ENCODE assay signal across 7 cellular contexts in the genomic region with DNA sequence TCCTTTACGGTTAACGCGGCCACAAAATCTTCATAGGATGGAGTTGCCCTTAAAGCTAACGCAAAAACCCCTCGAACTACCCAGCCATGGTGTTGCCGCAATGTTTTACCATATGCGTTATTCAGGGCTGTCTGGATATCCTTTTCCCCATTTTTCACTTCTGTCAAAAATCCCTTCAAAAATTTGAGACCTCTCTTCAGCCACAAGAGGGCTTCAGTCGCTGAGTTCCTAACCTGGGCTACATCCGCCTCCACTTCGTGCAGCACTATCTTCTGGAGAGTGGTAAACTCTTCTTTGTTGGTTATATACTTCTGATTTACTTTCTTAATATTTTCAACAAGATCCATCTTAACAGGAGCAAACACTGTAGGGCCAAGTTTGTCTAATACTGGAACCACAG. TPM values are rescaled to one million over a fixed set of nuclear protein-coding genes. Genes with fewer than 3 reads are reported as not detected.
DNase-seq lines count a peak whose midpoint lies in the region; ATAC-seq and TF ChIP-seq lines count a peak whose summit lies in the region.
"Not testable (repeated sequence)": the region's sequence is repeated elsewhere in the genome, so short reads cannot be mapped to it uniquely, and the experiment has no call there.

No MANE protein-coding gene starts in this region.

- TF ChIP-seq RAD21 in Ishikawa (IDR thresholded peaks at IDR 0.05; ENCODE audit: low read depth), result peak; percentile 31; the same call in 1 of the 2 replicates

- H3K4me1 ChIP-seq in Panc1 (ENCODE audit: control insufficient read depth, insufficient read depth, low read length); endodermal cell (ENCODE audit: control insufficient read depth, insufficient read depth, low read length); osteoblast (ENCODE audit: insufficient read depth, low read length): not testable (repeated sequence)

- H3K9me3 ChIP-seq in Panc1 (ENCODE audit: control insufficient read depth, insufficient read depth, low read depth, low read length); osteoblast (ENCODE audit: low read depth, low read length): not testable (repeated sequence)
- H3K9me3 ChIP-seq in endodermal cell (ENCODE audit: control insufficient read depth, low read length), result peaks cover 40% of the 10 kb centered on the region

- DNase-seq in ELR (ENCODE audit: low read depth) (peak; percentile 26), iris pigment epithelial cell (ENCODE audit: low read depth) (peak; percentile 5)
- not testable (repeated sequence) for DNase-seq in Panc1 (ENCODE audit: low read depth, low spot score); activated naive CD8-positive, alpha-beta T cell treated with anti-CD3 and anti-CD28 coated beads, Interleukin-2, amount 10 ng/mL, durations not matched to agents 7 days and 5 days; endodermal cell; osteoblast (ENCODE audit: insufficient read length, low spot score, missing footprints)

- in situ Hi-C loops in Panc1 (cut with HindIII; ENCODE audit: low pct_unique_long_range_greater_than_20kb, low sequenced_read_pairs), result not testable (repeated sequence)

- TF ChIP-seq CTCF in Panc1 (IDR thresholded peaks at IDR 0.05) (peak; percentile 73), endodermal cell (conservative IDR thresholded peaks at IDR 0.05) (peak; percentile 78), osteoblast (IDR thresholded peaks at IDR 0.05; ENCODE audit: extremely low read depth, low read depth, low read length) (peak; percentile 40)

- peaks cover 18% of the 10 kb centered on the region for H3K36me3 Mint-ChIP-seq in activated naive CD8-positive, alpha-beta T cell treated with anti-CD3 and anti-CD28 coated beads, Interleukin-2, amount 10 ng/mL, durations not matched to agents 7 days and 5 days
- H3K36me3 Mint-ChIP-seq in endodermal cell (ENCODE audit: low read depth), result peaks cover 44% of the 10 kb centered on the region

- intact Hi-C loops in Panc1 (cut with micrococcal nuclease; ENCODE audit: unreplicated experiment), result loop anchor here (5.0 kb wide), 2 partner anchors 214 to 554 kb away; a partner anchor contains a TSS

- H3K27me3 Mint-ChIP-seq in activated naive CD8-positive, alpha-beta T cell treated with anti-CD3 and anti-CD28 coated beads, Interleukin-2, amount 10 ng/mL, durations not matched to agents 7 days and 5 days; endodermal cell (ENCODE audit: insufficient read depth): not testable (repeated sequence)

- not testable (repeated sequence) for TF ChIP-seq EP300 in Ishikawa (IDR thresholded peaks at IDR 0.05; ENCODE audit: borderline replicate concordance)

- not testable (repeated sequence) for H2AFZ ChIP-seq in osteoblast (ENCODE audit: low read length)

- not testable (repeated sequence) for H4K20me1 ChIP-seq in osteoblast (ENCODE audit: insufficient read depth, low read length)

- not testable (repeated sequence) for H3K4me1 Mint-ChIP-seq in activated naive CD8-positive, alpha-beta T cell treated with anti-CD3 and anti-CD28 coated beads, Interleukin-2, amount 10 ng/mL, durations not matched to agents 7 days and 5 days; endodermal cell

- H3K27ac Mint-ChIP-seq in activated naive CD8-positive, alpha-beta T cell treated with anti-CD3 and anti-CD28 coated beads, Interleukin-2, amount 10 ng/mL, durations not matched to agents 7 days and 5 days; endodermal cell: not testable (repeated sequence)

- not testable (repeated sequence) for H3K27ac ChIP-seq in Panc1 (ENCODE audit: low read length); endodermal cell (ENCODE audit: low read depth, low read length); osteoblast (ENCODE audit: low read depth, low read length)

- ATAC-seq in Panc1, result peak; percentile 85
- ATAC-seq in activated naive CD8-positive, alpha-beta T cell treated with anti-CD3 and anti-CD28 coated beads, Interleukin-2, amount 10 ng/mL, durations not matched to agents 7 days and 5 days (ENCODE audit: low read depth), result peak; percentile 50

- peaks cover 10% of the 10 kb centered on the region for H3K9me3 Mint-ChIP-seq in activated naive CD8-positive, alpha-beta T cell treated with anti-CD3 and anti-CD28 coated beads, Interleukin-2, amount 10 ng/mL, durations not matched to agents 7 days and 5 days
- H3K9me3 Mint-ChIP-seq in endodermal cell, result peaks cover 39% of the 10 kb centered on the region

- not testable (repeated sequence) for H3K9ac ChIP-seq in endodermal cell (ENCODE audit: extremely low read depth, low read length, poor library complexity, severe bottlenecking)

- POLR2A ChIA-PET in Panc1 (lab: Charles Lee), result not testable (repeated sequence)
- POLR2A ChIA-PET in activated naive CD8-positive, alpha-beta T cell treated with anti-CD3 and anti-CD28 coated beads, Interleukin-2, amount 10 ng/mL, durations not matched to agents 7 days and 5 days (lab: Charles Lee), result interaction anchor here (0.6 kb wide), 1 partner anchor 952 kb away, joined by 3 read pairs; no protein-coding TSS in a partner anchor

- not testable (repeated sequence) for H3K4me3 ChIP-seq in Panc1 (ENCODE audit: low read depth in 2 of 2, low read length in 2 of 2); endodermal cell (ENCODE audit: low read length); osteoblast (ENCODE audit: insufficient read depth, low read length)

- not testable (repeated sequence) for H3K79me2 ChIP-seq in osteoblast (ENCODE audit: insufficient read depth, low read length)

- 79 to 93% methylated on average over 7 to 8 of the region's 10 CpGs for WGBS in endodermal cell (ENCODE audit: insufficient coverage in 1 of 2, insufficient read length in 1 of 2), 2 experiments

- not testable (repeated sequence) for H3K4me2 ChIP-seq in osteoblast (ENCODE audit: insufficient read depth, low read length)

- H3K27me3 ChIP-seq in Panc1 (ENCODE audit: control insufficient read depth, insufficient read depth, low read length); endodermal cell (ENCODE audit: control insufficient read depth, insufficient read depth, low read length, poor library complexity, severe bottlenecking); osteoblast (ENCODE audit: insufficient read depth, low read length): not testable (repeated sequence)

- not testable (repeated sequence) for H3K36me3 ChIP-seq in Panc1 (ENCODE audit: control insufficient read depth, insufficient read depth, low read length); endodermal cell (ENCODE audit: control insufficient read depth, insufficient read depth, low read length); osteoblast (ENCODE audit: insufficient read depth, low read length)

- not testable (repeated sequence) for H3K4me3 Mint-ChIP-seq in activated naive CD8-positive, alpha-beta T cell treated with anti-CD3 and anti-CD28 coated beads, Interleukin-2, amount 10 ng/mL, durations not matched to agents 7 days and 5 days; endodermal cell

- CTCF ChIA-PET in Panc1 (lab: Charles Lee), result not testable (repeated sequence)

- not testable (repeated sequence) for BruUV-seq in Panc1 (replicated peaks; lab: Mats Ljungman, UMichigan)

RNA-seq across cellular contexts. Expression of a gene that starts 42.6 kb away (rescaled TPM):
- total RNA-seq in Panc1 (2021; ENCODE audit: unreplicated experiment) (120 TPM), endodermal cell (10 to 100 TPM; 53.5 to 55.2 TPM), osteoblast (49.9 and 53.3 TPM in 2 replicates)
- polyA plus RNA-seq in Panc1 (2012; ENCODE audit: insufficient read length), result 63.7 TPM
- 10 to 100 TPM; 23.1 to 24.4 TPM for total RNA-seq in activated naive CD8-positive, alpha-beta T cell treated with anti-CD3 and anti-CD28 coated beads, Interleukin-2, amount 10 ng/mL, durations not matched to agents 7 days and 5 days
- 30.0 TPM for polyA plus RNA-seq in endodermal cell (2013, experiment 1 of 2)
- 29.1 TPM for polyA plus RNA-seq in endodermal cell (2013, experiment 2 of 2)
